Comparison of ENCODE assay signal across 8 cellular contexts in the genomic region with DNA sequence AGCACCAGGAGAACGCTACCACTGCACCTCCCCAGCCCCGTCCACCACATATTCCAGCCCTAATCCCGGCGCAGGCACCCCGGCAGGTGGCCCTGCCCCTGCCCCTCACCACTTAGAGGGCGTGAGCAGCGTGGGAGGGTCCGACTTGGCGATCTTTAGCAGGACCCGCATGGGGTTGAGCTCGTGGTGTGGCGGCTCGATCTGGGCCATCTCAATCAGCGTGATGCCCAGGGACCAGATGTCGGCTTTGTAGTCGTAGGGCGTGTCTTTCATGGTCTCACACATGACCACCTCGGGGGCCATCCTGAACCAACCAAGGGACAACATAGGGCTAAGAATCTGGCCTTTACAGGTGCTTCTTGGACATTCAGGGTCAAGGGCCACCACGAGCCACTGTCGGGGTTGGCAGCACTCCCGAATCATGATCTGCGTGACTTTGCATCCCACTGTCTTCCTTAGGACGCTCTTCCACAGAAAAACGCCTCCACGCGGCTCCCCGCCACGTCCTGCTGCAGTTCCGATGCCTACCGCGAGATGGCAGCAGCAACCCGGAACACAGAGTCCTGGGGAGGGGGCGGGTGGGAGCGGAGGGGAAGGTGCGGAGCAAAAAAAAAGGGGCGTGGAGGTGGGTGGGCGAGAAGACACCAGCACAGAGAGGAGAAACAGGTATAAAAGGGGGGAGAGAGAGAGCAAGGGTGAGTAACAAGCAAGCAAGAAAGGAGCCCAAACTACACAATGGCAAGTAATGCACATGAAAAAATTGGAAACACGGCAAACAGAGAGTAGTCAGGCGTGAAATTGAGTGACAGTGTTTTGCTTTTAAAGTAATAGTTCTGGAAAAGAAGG.
A peak's percentile ranks its signal among the peaks of the same experiment; 100 is the strongest.
DNase-seq lines count a peak whose midpoint lies in the region; ATAC-seq and TF ChIP-seq lines count a peak whose summit lies in the region.

No MANE protein-coding gene starts in this region.

- H3K27ac ChIP-seq in DOHH2 (ENCODE audit: low read depth, low read length), result no peak overlapping the region

- no peaks in the 10 kb centered on the region for H3K9me3 Mint-ChIP-seq in WTC11

- no peaks in the 10 kb centered on the region for H3K36me3 Mint-ChIP-seq in WTC11

- no peaks in the 10 kb centered on the region for H4K20me1 ChIP-seq in DOHH2 (ENCODE audit: control insufficient read depth, insufficient read depth, low read depth, low read length)

- ATAC-seq in WTC11, result peak; percentile 32
- no peak for ATAC-seq in HG03457 (IDR thresholded peaks at IDR 0.05; ENCODE audit: unreplicated experiment)
- no peak for ATAC-seq in HG03469 (IDR thresholded peaks at IDR 0.05; ENCODE audit: unreplicated experiment)

- peak; percentile 96 for TF ChIP-seq CTCF in DOHH2 (IDR thresholded peaks at IDR 0.05; ENCODE audit: low read depth, low read length, poor library complexity, severe bottlenecking)
- TF ChIP-seq CTCF in WTC11 (IDR thresholded peaks at IDR 0.05), result peak; percentile 98
- TF ChIP-seq CTCF in cardiac fibroblast (IDR thresholded peaks at IDR 0.05; ENCODE audit: low read depth, low read length), result peak; percentile 93

- H3K4me2 ChIP-seq in DOHH2 (ENCODE audit: low read length), result peak overlapping the region; percentile 58

- H3K4me1 Mint-ChIP-seq in WTC11, result peaks cover 46% of the 10 kb centered on the region

- no peak overlapping the region for H3K27ac Mint-ChIP-seq in WTC11

- H3K79me2 ChIP-seq in DOHH2 (ENCODE audit: control insufficient read depth, low read length), result no peaks in the 10 kb centered on the region

- H3K9me2 ChIP-seq in DOHH2 (replicated peaks; ENCODE audit: control insufficient read depth, low read length), result no peaks in the 10 kb centered on the region

- H3K4me3 ChIP-seq in DOHH2 (ENCODE audit: low read length) (peak overlapping the region; percentile 29), MG63 (peak overlapping the region; percentile 15), cardiac fibroblast (replicated peaks in 1 of 2; ENCODE audit: low read depth in 2 of 2, low read length in 2 of 2) (no peak overlapping the region)

- DNase-seq in MG63 (peak; percentile 50), WTC11 (ENCODE audit: low spot score) (peak; percentile 85), cardiac fibroblast (ENCODE audit: low read depth in 2 of 2) (peak; percentile 33 to 48), kidney tubule cell (ENCODE audit: low spot score) (peak; percentile 45)
- peak; percentile 34 to 62 for DNase-seq in stimulated activated CD4-positive, alpha-beta T cell treated with anti-CD3 and anti-CD28 coated beads, Interleukin-1b, Interleukin-23, amount 100 ng/mL, for 1 hour (ENCODE audit: low read depth in 2 of 2)

- CTCF ChIA-PET in WTC11 (lab: Charles Lee), result interaction anchor here (0.6 to 5.7 kb wide), 7 partner anchors 11 to 221 kb away, joined by 3 to 49 read pairs (median 6); a partner anchor contains a TSS

- POLR2A ChIA-PET in WTC11 (lab: Charles Lee), result no interaction called here

- no peaks in the 10 kb centered on the region for H3K27me3 ChIP-seq in DOHH2 (ENCODE audit: control insufficient read depth, low read length)
- no peaks in the 10 kb centered on the region for H3K27me3 ChIP-seq in MG63

- H3K4me1 ChIP-seq in DOHH2 (ENCODE audit: control insufficient read depth, low read length), result peaks cover 26% of the 10 kb centered on the region

- H3F3A ChIP-seq in DOHH2 (ENCODE audit: control insufficient read depth, insufficient read depth), result peaks cover 7% of the 10 kb centered on the region

- H3K9me3 ChIP-seq in DOHH2 (ENCODE audit: control insufficient read depth, insufficient read depth, low read length) (no peaks in the 10 kb centered on the region), MG63 (no peaks in the 10 kb centered on the region)

- H3K27me3 Mint-ChIP-seq in WTC11 (ENCODE audit: low read depth), result no peaks in the 10 kb centered on the region

- peak overlapping the region; percentile 25; the same call in 1 of the 2 replicates for H3K4me3 Mint-ChIP-seq in WTC11

- H3K36me3 ChIP-seq in DOHH2 (ENCODE audit: control insufficient read depth, low read length) (peaks cover 5% of the 10 kb centered on the region; the same call in 1 of the 2 replicates), MG63 (peaks cover 4% of the 10 kb centered on the region; the same call in 1 of the 2 replicates)

TF ChIP-seq in WTC11, 78 proteins besides CTCF, POLR2A, EP300 and RAD21 (continues in another document):
- TF ChIP-seq, protein P1, sequence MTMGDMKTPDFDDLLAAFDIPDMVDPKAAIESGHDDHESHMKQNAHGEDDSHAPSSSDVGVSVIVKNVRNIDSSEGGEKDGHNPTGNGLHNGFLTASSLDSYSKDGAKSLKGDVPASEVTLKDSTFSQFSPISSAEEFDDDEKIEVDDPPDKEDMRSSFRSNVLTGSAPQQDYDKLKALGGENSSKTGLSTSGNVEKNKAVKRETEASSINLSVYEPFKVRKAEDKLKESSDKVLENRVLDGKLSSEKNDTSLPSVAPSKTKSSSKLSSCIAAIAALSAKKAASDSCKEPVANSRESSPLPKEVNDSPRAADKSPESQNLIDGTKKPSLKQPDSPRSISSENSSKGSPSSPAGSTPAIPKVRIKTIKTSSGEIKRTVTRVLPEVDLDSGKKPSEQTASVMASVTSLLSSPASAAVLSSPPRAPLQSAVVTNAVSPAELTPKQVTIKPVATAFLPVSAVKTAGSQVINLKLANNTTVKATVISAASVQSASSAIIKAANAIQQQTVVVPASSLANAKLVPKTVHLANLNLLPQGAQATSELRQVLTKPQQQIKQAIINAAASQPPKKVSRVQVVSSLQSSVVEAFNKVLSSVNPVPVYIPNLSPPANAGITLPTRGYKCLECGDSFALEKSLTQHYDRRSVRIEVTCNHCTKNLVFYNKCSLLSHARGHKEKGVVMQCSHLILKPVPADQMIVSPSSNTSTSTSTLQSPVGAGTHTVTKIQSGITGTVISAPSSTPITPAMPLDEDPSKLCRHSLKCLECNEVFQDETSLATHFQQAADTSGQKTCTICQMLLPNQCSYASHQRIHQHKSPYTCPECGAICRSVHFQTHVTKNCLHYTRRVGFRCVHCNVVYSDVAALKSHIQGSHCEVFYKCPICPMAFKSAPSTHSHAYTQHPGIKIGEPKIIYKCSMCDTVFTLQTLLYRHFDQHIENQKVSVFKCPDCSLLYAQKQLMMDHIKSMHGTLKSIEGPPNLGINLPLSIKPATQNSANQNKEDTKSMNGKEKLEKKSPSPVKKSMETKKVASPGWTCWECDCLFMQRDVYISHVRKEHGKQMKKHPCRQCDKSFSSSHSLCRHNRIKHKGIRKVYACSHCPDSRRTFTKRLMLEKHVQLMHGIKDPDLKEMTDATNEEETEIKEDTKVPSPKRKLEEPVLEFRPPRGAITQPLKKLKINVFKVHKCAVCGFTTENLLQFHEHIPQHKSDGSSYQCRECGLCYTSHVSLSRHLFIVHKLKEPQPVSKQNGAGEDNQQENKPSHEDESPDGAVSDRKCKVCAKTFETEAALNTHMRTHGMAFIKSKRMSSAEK (CRISPR knock-in tag; IDR thresholded peaks at IDR 0.05; ENCODE audit: borderline replicate concordance), result no peak
- TF ChIP-seq, protein P2, sequence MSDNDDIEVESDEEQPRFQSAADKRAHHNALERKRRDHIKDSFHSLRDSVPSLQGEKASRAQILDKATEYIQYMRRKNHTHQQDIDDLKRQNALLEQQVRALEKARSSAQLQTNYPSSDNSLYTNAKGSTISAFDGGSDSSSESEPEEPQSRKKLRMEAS (CRISPR knock-in tag; IDR thresholded peaks at IDR 0.05), result 0 out of 2 replicates have a peak, but pooled peaks have one; percentile 27
- TF ChIP-seq, protein P3, sequence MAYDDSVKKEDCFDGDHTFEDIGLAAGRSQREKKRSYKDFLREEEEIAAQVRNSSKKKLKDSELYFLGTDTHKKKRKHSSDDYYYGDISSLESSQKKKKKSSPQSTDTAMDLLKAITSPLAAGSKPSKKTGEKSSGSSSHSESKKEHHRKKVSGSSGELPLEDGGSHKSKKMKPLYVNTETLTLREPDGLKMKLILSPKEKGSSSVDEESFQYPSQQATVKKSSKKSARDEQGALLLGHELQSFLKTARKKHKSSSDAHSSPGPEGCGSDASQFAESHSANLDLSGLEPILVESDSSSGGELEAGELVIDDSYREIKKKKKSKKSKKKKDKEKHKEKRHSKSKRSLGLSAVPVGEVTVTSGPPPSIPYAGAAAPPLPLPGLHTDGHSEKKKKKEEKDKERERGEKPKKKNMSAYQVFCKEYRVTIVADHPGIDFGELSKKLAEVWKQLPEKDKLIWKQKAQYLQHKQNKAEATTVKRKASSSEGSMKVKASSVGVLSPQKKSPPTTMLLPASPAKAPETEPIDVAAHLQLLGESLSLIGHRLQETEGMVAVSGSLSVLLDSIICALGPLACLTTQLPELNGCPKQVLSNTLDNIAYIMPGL (CRISPR knock-in tag; IDR thresholded peaks at IDR 0.05), result 0 out of 2 replicates have a peak, but pooled peaks have one; percentile 3
- TF ChIP-seq, protein P4, sequence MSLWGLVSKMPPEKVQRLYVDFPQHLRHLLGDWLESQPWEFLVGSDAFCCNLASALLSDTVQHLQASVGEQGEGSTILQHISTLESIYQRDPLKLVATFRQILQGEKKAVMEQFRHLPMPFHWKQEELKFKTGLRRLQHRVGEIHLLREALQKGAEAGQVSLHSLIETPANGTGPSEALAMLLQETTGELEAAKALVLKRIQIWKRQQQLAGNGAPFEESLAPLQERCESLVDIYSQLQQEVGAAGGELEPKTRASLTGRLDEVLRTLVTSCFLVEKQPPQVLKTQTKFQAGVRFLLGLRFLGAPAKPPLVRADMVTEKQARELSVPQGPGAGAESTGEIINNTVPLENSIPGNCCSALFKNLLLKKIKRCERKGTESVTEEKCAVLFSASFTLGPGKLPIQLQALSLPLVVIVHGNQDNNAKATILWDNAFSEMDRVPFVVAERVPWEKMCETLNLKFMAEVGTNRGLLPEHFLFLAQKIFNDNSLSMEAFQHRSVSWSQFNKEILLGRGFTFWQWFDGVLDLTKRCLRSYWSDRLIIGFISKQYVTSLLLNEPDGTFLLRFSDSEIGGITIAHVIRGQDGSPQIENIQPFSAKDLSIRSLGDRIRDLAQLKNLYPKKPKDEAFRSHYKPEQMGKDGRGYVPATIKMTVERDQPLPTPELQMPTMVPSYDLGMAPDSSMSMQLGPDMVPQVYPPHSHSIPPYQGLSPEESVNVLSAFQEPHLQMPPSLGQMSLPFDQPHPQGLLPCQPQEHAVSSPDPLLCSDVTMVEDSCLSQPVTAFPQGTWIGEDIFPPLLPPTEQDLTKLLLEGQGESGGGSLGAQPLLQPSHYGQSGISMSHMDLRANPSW (CRISPR knock-in tag; conservative IDR thresholded peaks at IDR 0.05; ENCODE audit: low read depth), result no peak
- TF ChIP-seq, protein P5, sequence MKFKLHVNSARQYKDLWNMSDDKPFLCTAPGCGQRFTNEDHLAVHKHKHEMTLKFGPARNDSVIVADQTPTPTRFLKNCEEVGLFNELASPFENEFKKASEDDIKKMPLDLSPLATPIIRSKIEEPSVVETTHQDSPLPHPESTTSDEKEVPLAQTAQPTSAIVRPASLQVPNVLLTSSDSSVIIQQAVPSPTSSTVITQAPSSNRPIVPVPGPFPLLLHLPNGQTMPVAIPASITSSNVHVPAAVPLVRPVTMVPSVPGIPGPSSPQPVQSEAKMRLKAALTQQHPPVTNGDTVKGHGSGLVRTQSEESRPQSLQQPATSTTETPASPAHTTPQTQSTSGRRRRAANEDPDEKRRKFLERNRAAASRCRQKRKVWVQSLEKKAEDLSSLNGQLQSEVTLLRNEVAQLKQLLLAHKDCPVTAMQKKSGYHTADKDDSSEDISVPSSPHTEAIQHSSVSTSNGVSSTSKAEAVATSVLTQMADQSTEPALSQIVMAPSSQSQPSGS (CRISPR knock-in tag; IDR thresholded peaks at IDR 0.05; ENCODE audit: borderline replicate concordance, low read depth), result no peak

Comparison
In these comparisons a context has a peak if more than half of its experiments do, and no peak if none do; other contexts are left out.
1. H3K4me3 ChIP-seq: peak in DOHH2 (single experiment) and MG63 (single experiment); none in cardiac fibroblast (0 of 2).
2. Peak in every context shown above with its lines, with median percentiles within 50 percentile points of each other: CTCF ChIP-seq and DNase-seq.